Comparison of ENCODE assay signal across 18 cellular contexts in genomic region chr10:71718165-71718678, GRCh38. TPM values are rescaled to one million over a fixed set of nuclear protein-coding genes. Genes with fewer than 3 reads are reported as not detected.
"Had no signal": no experiment of that assay in that cellular context is flagged by ENCODE, and none has a peak within 500 bp of the region (broad histone marks: within the 10 kb centered on the region; RNA-seq: fewer than 3 reads in every experiment).

No MANE protein-coding gene starts in this region.

- H3K9me3 ChIP-seq: breast epithelium, gastrocnemius medialis, neutrophil, right lobe of liver had no signal

- DNase-seq: activated CD4-positive, alpha-beta T cell treated with anti-CD3 and anti-CD28 coated beads, Interleukin-2, amount 50 U/mL, for 48 hours; activated CD8-positive, alpha-beta memory T cell treated with anti-CD3 and anti-CD28 coated beads, Interleukin-2, amount 10 ng/mL, durations not matched to agents 7 days and 5 days; activated gamma-delta T cell; activated naive CD8-positive, alpha-beta T cell treated with anti-CD3 and anti-CD28 coated beads, Interleukin-2, amount 10 ng/mL, durations not matched to agents 7 days and 5 days; activated T-cell treated with anti-CD3 and anti-CD28 coated beads, Interleukin-2, amount 50 U/mL, for 48 hours; gastrocnemius medialis; right lobe of liver; SHP77 treated with DMSO at 0.1 percent for 48 hours; stimulated activated CD4-positive, alpha-beta T cell treated with anti-CD3 and anti-CD28 coated beads, Interleukin-2, amount 100 ng/mL, for 24 hours; stimulated activated naive CD4-positive, alpha-beta T cell; T-helper 2 cell had no signal

- H3K36me3 ChIP-seq: breast epithelium, gastrocnemius medialis, neutrophil, right lobe of liver had no signal

- H3K4me3 ChIP-seq: breast epithelium, gastrocnemius medialis, hepatocyte, right lobe of liver had no signal

- H3K27ac ChIP-seq: breast epithelium, gastrocnemius medialis, hepatocyte, right lobe of liver had no signal

- H3K27me3 ChIP-seq: breast epithelium, gastrocnemius medialis, hepatocyte, neutrophil, right lobe of liver had no signal

- ATAC-seq: activated CD4-positive, CD25-positive, alpha-beta regulatory T cell treated with anti-CD3 and anti-CD28 coated beads, Interleukin-2, amount 50 U/mL, for 24 hours; activated CD8-positive, alpha-beta memory T cell treated with anti-CD3 and anti-CD28 coated beads, Interleukin-2, amount 10 ng/mL, durations not matched to agents 7 days and 5 days; right lobe of liver had no signal

RNA-seq across cellular contexts. Expression of gene C10orf105, which starts 1.4 kb away (rescaled TPM):
- total RNA-seq: endothelial cell of umbilical vein, gastrocnemius medialis, hepatocyte, kidney epithelial cell had no signal
- polyA plus RNA-seq: aorta, endothelial cell of umbilical vein, hepatocyte had no signal
